ENCODE assay signal across 9 cellular contexts in genomic region chr7:100093054-100093453, GRCh38. TPM values are rescaled to one million over a fixed set of nuclear protein-coding genes. Genes with fewer than 3 reads are reported as not detected.
DNase-seq lines count a peak whose midpoint lies in the region; ATAC-seq and TF ChIP-seq lines count a peak whose summit lies in the region.
"Had no signal": no experiment of that assay in that cellular context is flagged by ENCODE, and none has a peak within 500 bp of the region (broad histone marks: within the 10 kb centered on the region; RNA-seq: fewer than 3 reads in every experiment).

No MANE protein-coding gene starts in this region.

- H3K27me3 Mint-ChIP-seq in activated naive CD8-positive, alpha-beta T cell treated with anti-CD3 and anti-CD28 coated beads for 36 hours, result no peaks in the 10 kb centered on the region
- H3K27me3 Mint-ChIP-seq in activated naive CD8-positive, alpha-beta T cell treated with anti-CD3 and anti-CD28 coated beads, Interleukin-2, amount 50 U/mL, for 24 hours, result peaks cover 3% of the 10 kb centered on the region
- H3K27me3 Mint-ChIP-seq in type B pancreatic cell, result no peaks in the 10 kb centered on the region
- H3K27me3 Mint-ChIP-seq: activated B cell treated with CpG ODN at 0.5 μM for 24 hours had no signal

- no peak overlapping the region for H3K4me3 ChIP-seq in SJCRH30
- H3K4me3 ChIP-seq: vagina had no signal

- no peaks in the 10 kb centered on the region for H3K27me3 ChIP-seq in SJCRH30
- H3K27me3 ChIP-seq: vagina had no signal

- H3K9me3 Mint-ChIP-seq in activated naive CD8-positive, alpha-beta T cell treated with anti-CD3 and anti-CD28 coated beads for 36 hours, result no peaks in the 10 kb centered on the region
- H3K9me3 Mint-ChIP-seq in activated naive CD8-positive, alpha-beta T cell treated with anti-CD3 and anti-CD28 coated beads, Interleukin-2, amount 50 U/mL, for 24 hours, result no peaks in the 10 kb centered on the region
- H3K9me3 Mint-ChIP-seq in type B pancreatic cell, result no peaks in the 10 kb centered on the region
- H3K9me3 Mint-ChIP-seq: activated B cell treated with CpG ODN at 0.5 μM for 24 hours had no signal

- H3K36me3 ChIP-seq in SJCRH30, result peaks cover 71% of the 10 kb centered on the region

- no peak overlapping the region for H3K4me3 Mint-ChIP-seq in activated naive CD8-positive, alpha-beta T cell treated with anti-CD3 and anti-CD28 coated beads for 36 hours
- no peak overlapping the region for H3K4me3 Mint-ChIP-seq in activated naive CD8-positive, alpha-beta T cell treated with anti-CD3 and anti-CD28 coated beads, Interleukin-2, amount 50 U/mL, for 24 hours
- H3K4me3 Mint-ChIP-seq in type B pancreatic cell, result peak overlapping the region; percentile 31
- H3K4me3 Mint-ChIP-seq: activated B cell treated with CpG ODN at 0.5 μM for 24 hours had no signal

- H3K36me3 Mint-ChIP-seq in activated naive CD8-positive, alpha-beta T cell treated with anti-CD3 and anti-CD28 coated beads for 36 hours, result peaks cover 68% of the 10 kb centered on the region
- peaks cover 72% of the 10 kb centered on the region for H3K36me3 Mint-ChIP-seq in activated naive CD8-positive, alpha-beta T cell treated with anti-CD3 and anti-CD28 coated beads, Interleukin-2, amount 50 U/mL, for 24 hours (ENCODE audit: low read depth)
- peaks cover 33% of the 10 kb centered on the region for H3K36me3 Mint-ChIP-seq in type B pancreatic cell

- peaks cover 49% of the 10 kb centered on the region for H3K4me1 Mint-ChIP-seq in activated naive CD8-positive, alpha-beta T cell treated with anti-CD3 and anti-CD28 coated beads for 36 hours
- H3K4me1 Mint-ChIP-seq in activated naive CD8-positive, alpha-beta T cell treated with anti-CD3 and anti-CD28 coated beads, Interleukin-2, amount 50 U/mL, for 24 hours, result peaks cover 56% of the 10 kb centered on the region
- H3K4me1 Mint-ChIP-seq in type B pancreatic cell (ENCODE audit: unreplicated experiment), result peaks cover 30% of the 10 kb centered on the region

- no peak for TF ChIP-seq CTCF in type B pancreatic cell (conservative IDR thresholded peaks at IDR 0.05)

- H3K27ac Mint-ChIP-seq in activated naive CD8-positive, alpha-beta T cell treated with anti-CD3 and anti-CD28 coated beads for 36 hours, result peak overlapping the region; percentile 16
- no peak overlapping the region for H3K27ac Mint-ChIP-seq in activated naive CD8-positive, alpha-beta T cell treated with anti-CD3 and anti-CD28 coated beads, Interleukin-2, amount 50 U/mL, for 24 hours
- H3K27ac Mint-ChIP-seq in type B pancreatic cell, result peak overlapping the region; percentile 56

- no peak overlapping the region for H3K27ac ChIP-seq in SJCRH30
- H3K27ac ChIP-seq: vagina had no signal

- ATAC-seq in activated naive CD8-positive, alpha-beta T cell treated with anti-CD3 and anti-CD28 coated beads, Interleukin-2, amount 50 U/mL, for 24 hours, result no peak

- peaks cover 24% of the 10 kb centered on the region for H3K4me1 ChIP-seq in SJCRH30

- no peaks in the 10 kb centered on the region for H3K9me3 ChIP-seq in SJCRH30 (replicated peaks)
- H3K9me3 ChIP-seq: vagina had no signal

- no peak for DNase-seq in activated naive CD8-positive, alpha-beta T cell treated with anti-CD3 and anti-CD28 coated beads for 36 hours
- DNase-seq in activated naive CD8-positive, alpha-beta T cell treated with anti-CD3 and anti-CD28 coated beads, Interleukin-2, amount 50 U/mL, for 24 hours, result no peak
- DNase-seq in type B pancreatic cell (ENCODE audit: extremely low spot score, unreplicated experiment), result no peak
- DNase-seq in SJCRH30, result no peak
- DNase-seq: ACHN, activated B cell treated with CpG ODN at 0.5 μM for 24 hours, DMS79 treated with DMSO at 0.1 percent for 48 hours, KBM-7 had no signal

RNA-seq across cellular contexts. Expression of gene COPS6, which starts 4.3 kb away (rescaled TPM):
- 10 to 100 TPM; 96.3 to 97.2 TPM for total RNA-seq in activated naive CD8-positive, alpha-beta T cell treated with anti-CD3 and anti-CD28 coated beads for 36 hours
- 87.0 and 120 TPM in 2 replicates for total RNA-seq in type B pancreatic cell (ENCODE audit: low replicate concordance)
- total RNA-seq in SJCRH30 (2014; rRNA removed; shearing (Covaris generic)), result 115 and 126 TPM in 2 replicates

RNA-seq across cellular contexts. Expression of gene MCM7, which starts 8.1 kb away (rescaled TPM):
- total RNA-seq in activated naive CD8-positive, alpha-beta T cell treated with anti-CD3 and anti-CD28 coated beads for 36 hours, result 100 to 1,000 TPM; 476 to 482 TPM
- total RNA-seq in type B pancreatic cell (ENCODE audit: low replicate concordance), result 121 and 244 TPM in 2 replicates
- 332 and 353 TPM in 2 replicates for total RNA-seq in SJCRH30 (2014; rRNA removed; shearing (Covaris generic))

RNA-seq across cellular contexts. Expression of gene AP4M1, which starts 8.4 kb away (rescaled TPM):
- total RNA-seq in activated naive CD8-positive, alpha-beta T cell treated with anti-CD3 and anti-CD28 coated beads for 36 hours, result 10 to 100 TPM; 13.0 to 13.1 TPM
- total RNA-seq in type B pancreatic cell (ENCODE audit: low replicate concordance), result 25.7 and 28.5 TPM in 2 replicates
- total RNA-seq in SJCRH30 (2014; rRNA removed; shearing (Covaris generic)), result 9.9 and 13.9 TPM in 2 replicates

RNA-seq across cellular contexts. Expression of gene ZNF3, which starts 11.5 kb away (rescaled TPM):
- 10 to 100 TPM; 21.1 to 22.3 TPM for total RNA-seq in activated naive CD8-positive, alpha-beta T cell treated with anti-CD3 and anti-CD28 coated beads for 36 hours
- total RNA-seq in type B pancreatic cell (ENCODE audit: low replicate concordance), result 52.8 and 66.6 TPM in 2 replicates
- total RNA-seq in SJCRH30 (2014; rRNA removed; shearing (Covaris generic)), result 37.1 and 44.3 TPM in 2 replicates

RNA-seq across cellular contexts. Expression of gene TAF6, which starts 26.1 kb away (rescaled TPM):
- total RNA-seq in activated naive CD8-positive, alpha-beta T cell treated with anti-CD3 and anti-CD28 coated beads for 36 hours, result 10 to 100 TPM; 59.7 to 61.1 TPM
- 50.9 and 77.7 TPM in 2 replicates for total RNA-seq in type B pancreatic cell (ENCODE audit: low replicate concordance)
- total RNA-seq in SJCRH30 (2014; rRNA removed; shearing (Covaris generic)), result 42.2 and 47.8 TPM in 2 replicates
